8 cellular contexts compared by ENCODE assay signal in the genomic region with DNA sequence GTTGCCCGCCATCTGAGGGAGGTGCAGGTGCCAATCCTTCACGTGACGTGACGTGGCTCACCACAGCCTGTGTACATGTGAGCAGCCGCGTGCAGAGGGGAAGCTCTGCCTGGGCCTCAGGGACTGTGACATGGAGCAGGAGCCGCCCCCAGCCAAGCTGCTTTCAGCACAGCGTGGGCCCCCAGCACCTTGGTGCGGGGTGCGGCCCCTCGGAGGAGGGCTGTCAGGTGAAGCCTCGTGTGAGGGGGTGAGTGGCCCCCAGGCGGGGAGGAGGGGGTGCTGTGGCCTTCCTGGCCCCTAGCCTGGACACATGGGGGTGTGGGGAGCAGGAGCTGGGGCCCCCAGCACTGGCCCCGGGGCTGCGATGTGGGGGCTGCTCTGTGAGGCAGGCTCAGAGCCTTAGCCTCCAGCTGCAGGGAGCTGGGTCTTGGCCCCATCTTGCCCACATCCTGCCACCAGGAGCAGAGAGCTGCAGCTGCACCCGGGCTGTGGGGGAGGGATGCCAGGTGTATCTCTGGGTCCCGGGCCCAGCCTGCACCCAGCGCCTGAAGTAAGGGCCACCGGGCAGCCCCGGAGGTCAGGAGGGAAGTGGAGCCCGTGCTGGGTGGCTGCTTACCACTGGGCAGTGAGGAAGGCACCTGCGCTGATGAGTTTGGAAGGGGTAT. TPM values are rescaled to one million over a fixed set of nuclear protein-coding genes. Genes with fewer than 3 reads are reported as not detected.
DNase-seq lines count a peak whose midpoint lies in the region; TF ChIP-seq lines count a peak whose summit lies in the region.

A gene (plus strand): TSS at position 100 of the 665 bp plus-strand sequence. CDS start 5,806 bp downstream, outside the sequence.

- POLR2A ChIA-PET in HEK293 (lab: Yijun Ruan, JAX), result interaction anchor here (0.7 kb wide), 1 partner anchor 155 kb away, joined by 4 read pairs; no protein-coding TSS in a partner anchor

- H3K9me3 ChIP-seq in HEK293 (ENCODE audit: control insufficient read depth, insufficient read depth, low read depth, low read length), result no peaks in the 10 kb centered on the region
- no peaks in the 10 kb centered on the region for H3K9me3 ChIP-seq in ascending aorta

- peak within 1 kb of the TSS; percentile 92 for H3K27ac Mint-ChIP-seq in T-helper 1 cell treated with Interleukin-12 subunit alpha and Interleukin-12 subunit beta and Interleukin-4 antibody, amounts not matched to agents 30 μg/mL and 1 μg/mL, for 36 hours

- peak within 1 kb of the TSS; percentile 88 for H3K4me3 Mint-ChIP-seq in T-helper 1 cell treated with Interleukin-12 subunit alpha and Interleukin-12 subunit beta and Interleukin-4 antibody, amounts not matched to agents 30 μg/mL and 1 μg/mL, for 36 hours

- H3K9me3 Mint-ChIP-seq in T-helper 1 cell treated with Interleukin-12 subunit alpha and Interleukin-12 subunit beta and Interleukin-4 antibody, amounts not matched to agents 30 μg/mL and 1 μg/mL, for 36 hours, result no peaks in the 10 kb centered on the region

- CTCF ChIA-PET in HEK293 (lab: Yijun Ruan, JAX), result interaction anchor here (0.6 to 0.7 kb wide), 2 partner anchors 30 to 60 kb away, joined by 3 to 9 read pairs; no protein-coding TSS in a partner anchor

- H3K27ac ChIP-seq in HEK293 (ENCODE audit: extremely low read depth, low read depth, low read length) (no peak within 1 kb of the TSS), ascending aorta (no peak within 1 kb of the TSS)

- no peak for TF ChIP-seq CTCF in GM12864 (IDR thresholded peaks at IDR 0.05; ENCODE audit: low read depth, low read length, missing control alignments)
- TF ChIP-seq CTCF in HEK293 (tag by site-specific recombination; IDR thresholded peaks at IDR 0.05), result no peak
- no peak for TF ChIP-seq CTCF in ascending aorta (IDR thresholded peaks at IDR 0.05)

- intact Hi-C loops in ascending aorta (cut with DNase I), result loop anchor here (10.0 kb wide), 1 partner anchor 327 kb away; no protein-coding TSS in a partner anchor

- H3K36me3 Mint-ChIP-seq in T-helper 1 cell treated with Interleukin-12 subunit alpha and Interleukin-12 subunit beta and Interleukin-4 antibody, amounts not matched to agents 30 μg/mL and 1 μg/mL, for 36 hours (ENCODE audit: low read depth), result peaks cover 6% of the 10 kb centered on the region

- H3K27me3 ChIP-seq in ascending aorta, result no peaks in the 10 kb centered on the region

- H3K4me3 ChIP-seq in GM12864 (ENCODE audit: low read depth, low read length) (peak within 1 kb of the TSS; percentile 76), HEK293 (ENCODE audit: low read depth, low read length) (no peak within 1 kb of the TSS), ascending aorta (no peak within 1 kb of the TSS)

- peak; percentile 66 for DNase-seq in GM12864 (ENCODE audit: low read depth)
- DNase-seq in ascending aorta (ENCODE audit: low spot score in 2 of 2), result no peak
- DNase-seq in stimulated activated CD4-positive, alpha-beta T cell treated with anti-CD3 and anti-CD28 coated beads, Interleukin-15, amount 100 ng/mL, for 1 hour (ENCODE audit: low read depth in 1 of 2, low spot score in 1 of 2), result peak; percentile 60 to 64
- DNase-seq in DMS79 treated with DMSO at 0.1 percent for 48 hours (lab: John Stamatoyannopoulos, UW), result no peak
- DNase-seq in pons (ENCODE audit: low spot score), result no peak
- DNase-seq in SW480 (ENCODE audit: low spot score), result no peak

- no peaks in the 10 kb centered on the region for H3K4me1 ChIP-seq in HEK293 (ENCODE audit: control insufficient read depth, insufficient read depth, low read length)
- peaks cover 0 to 8% of the 10 kb centered on the region in 2 donors for H3K4me1 ChIP-seq in ascending aorta

- peaks cover 7% of the 10 kb centered on the region for H3K27me3 Mint-ChIP-seq in T-helper 1 cell treated with Interleukin-12 subunit alpha and Interleukin-12 subunit beta and Interleukin-4 antibody, amounts not matched to agents 30 μg/mL and 1 μg/mL, for 36 hours (ENCODE audit: low read depth)

- peaks cover 47% of the 10 kb centered on the region for H3K4me1 Mint-ChIP-seq in T-helper 1 cell treated with Interleukin-12 subunit alpha and Interleukin-12 subunit beta and Interleukin-4 antibody, amounts not matched to agents 30 μg/mL and 1 μg/mL, for 36 hours (ENCODE audit: low read depth)

- no peaks in the 10 kb centered on the region for H3K36me3 ChIP-seq in HEK293 (ENCODE audit: control insufficient read depth in 2 of 2, insufficient read depth in 1 of 2, low read length in 2 of 2)
- no peaks in the 10 kb centered on the region for H3K36me3 ChIP-seq in ascending aorta

TF ChIP-seq in HEK293, 187 proteins besides CTCF, POLR2A, EP300 and RAD21:
- TF ChIP-seq ZNF174 (tag by site-specific recombination; IDR thresholded peaks at IDR 0.05) (no peak), ZNF558 (tag by site-specific recombination; IDR thresholded peaks at IDR 0.05) (no peak), ZNF211 (tag by site-specific recombination; IDR thresholded peaks at IDR 0.05; ENCODE audit: low read depth) (no peak), ZNF311 (tag by site-specific recombination; IDR thresholded peaks at IDR 0.05; ENCODE audit: borderline replicate concordance) (no peak), GLIS2 (tag by site-specific recombination; IDR thresholded peaks at IDR 0.05) (peak; percentile 64), ZNF248 (tag by site-specific recombination; IDR thresholded peaks at IDR 0.05) (no peak), OVOL3 (tag by site-specific recombination; IDR thresholded peaks at IDR 0.05) (no peak)
- TF ChIP-seq, protein P1, sequence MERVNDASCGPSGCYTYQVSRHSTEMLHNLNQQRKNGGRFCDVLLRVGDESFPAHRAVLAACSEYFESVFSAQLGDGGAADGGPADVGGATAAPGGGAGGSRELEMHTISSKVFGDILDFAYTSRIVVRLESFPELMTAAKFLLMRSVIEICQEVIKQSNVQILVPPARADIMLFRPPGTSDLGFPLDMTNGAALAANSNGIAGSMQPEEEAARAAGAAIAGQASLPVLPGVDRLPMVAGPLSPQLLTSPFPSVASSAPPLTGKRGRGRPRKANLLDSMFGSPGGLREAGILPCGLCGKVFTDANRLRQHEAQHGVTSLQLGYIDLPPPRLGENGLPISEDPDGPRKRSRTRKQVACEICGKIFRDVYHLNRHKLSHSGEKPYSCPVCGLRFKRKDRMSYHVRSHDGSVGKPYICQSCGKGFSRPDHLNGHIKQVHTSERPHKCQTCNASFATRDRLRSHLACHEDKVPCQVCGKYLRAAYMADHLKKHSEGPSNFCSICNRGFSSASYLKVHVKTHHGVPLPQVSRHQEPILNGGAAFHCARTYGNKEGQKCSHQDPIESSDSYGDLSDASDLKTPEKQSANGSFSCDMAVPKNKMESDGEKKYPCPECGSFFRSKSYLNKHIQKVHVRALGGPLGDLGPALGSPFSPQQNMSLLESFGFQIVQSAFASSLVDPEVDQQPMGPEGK (tag by site-specific recombination; IDR thresholded peaks at IDR 0.05), result peak; percentile 13; the same call in 1 of the 2 replicates
TF ChIP-seq in HEK293: peak in this region for 2.

RNA-seq across cellular contexts. Expression of the gene that starts here (rescaled TPM):
- total RNA-seq in ascending aorta, result 14.7 TPM

Comparison
In these comparisons a context has a peak if more than half of its experiments do, and no peak if none do; other contexts are left out.
1. DNase-seq: peak in GM12864 (single experiment) and stimulated activated CD4-positive, alpha-beta T cell treated with anti-CD3 and anti-CD28 coated beads, Interleukin-15, amount 100 ng/mL, for 1 hour (2 of 2); none in ascending aorta (0 of 2), DMS79 treated with DMSO at 0.1 percent for 48 hours (single experiment), pons (single experiment) and SW480 (single experiment).